In genomic region chr2:241257419-241258032, GRCh38 we compare ENCODE assay signal across 2 cellular contexts.
TF ChIP-seq lines count a peak whose summit lies in the region.

No MANE protein-coding gene starts in this region.

TF ChIP-seq in GM12878, 131 proteins besides CTCF, POLR2A, EP300 and RAD21:
- TF ChIP-seq CHD4 (IDR thresholded peaks at IDR 0.05) (no peak), ZBTB11 (CRISPR knock-in tag; IDR thresholded peaks at IDR 0.05) (no peak), SMC3 (IDR thresholded peaks at IDR 0.05; ENCODE audit: borderline replicate concordance, low read length) (peak; percentile 5; the same call in 1 of the 2 replicates), JUND (IDR thresholded peaks at IDR 0.05; ENCODE audit: low read depth, low read length) (no peak), E4F1 (IDR thresholded peaks at IDR 0.05; ENCODE audit: borderline replicate concordance, partially characterized antibody) (no peak), BCL3 (IDR thresholded peaks at IDR 0.05; ENCODE audit: borderline replicate concordance, insufficient read depth, low read depth, low read length, poor library complexity, severe bottlenecking) (no peak), SIN3A (IDR thresholded peaks at IDR 0.05; ENCODE audit: low read depth, low read length) (no peak)

TF ChIP-seq in liver, 16 proteins besides CTCF, POLR2A, EP300 and RAD21:
- no peak for TF ChIP-seq EGR1 (IDR thresholded peaks at IDR 0.05; ENCODE audit: low read depth in 2 of 2)
- no peak for TF ChIP-seq HNF4A (conservative IDR thresholded peaks at IDR 0.05)
- no peak for TF ChIP-seq REST (IDR thresholded peaks at IDR 0.05)
- no peak for TF ChIP-seq JUND (IDR thresholded peaks at IDR 0.05)
- TF ChIP-seq NR2F2 (IDR thresholded peaks at IDR 0.05) = no peak
- TF ChIP-seq ATF3 (IDR thresholded peaks at IDR 0.05) = no peak
- TF ChIP-seq GABPA (IDR thresholded peaks at IDR 0.05 in 1 of 2, conservative IDR thresholded peaks at IDR 0.05 in 1 of 2) = no peak
